In genomic region chr9:94870793-94871558, GRCh38 we compare ENCODE assay signal across 1 cellular context.
TF ChIP-seq lines count a peak whose summit lies in the region.

No MANE protein-coding gene starts in this region.

TF ChIP-seq in SK-N-SH, 30 proteins besides CTCF, POLR2A, EP300 and RAD21 (continued from another document):
- TF ChIP-seq MXI1 (IDR thresholded peaks at IDR 0.05; ENCODE audit: low read depth, low read length) (no peak), TEAD4 (IDR thresholded peaks at IDR 0.05; ENCODE audit: borderline replicate concordance, insufficient read depth) (peak; percentile 98), POLR2AphosphoS5 (IDR thresholded peaks at IDR 0.05; ENCODE audit: low read depth, low read length) (peak; percentile 62; the same call in 1 of the 2 replicates)
